Comparison of ENCODE assay signal across 28 cellular contexts in genomic region chr16:58158137-58158536, GRCh38.
"Had no signal": no experiment of that assay in that cellular context is flagged by ENCODE, and none has a peak within 500 bp of the region (broad histone marks: within the 10 kb centered on the region; RNA-seq: fewer than 3 reads in every experiment).

No MANE protein-coding gene starts in this region.

- H3K27me3 Mint-ChIP-seq: activated naive CD8-positive, alpha-beta T cell treated with anti-CD3 and anti-CD28 coated beads for 36 hours; brain; naive B cell had no signal

- H3K36me3 ChIP-seq: colonic mucosa had no signal

- H3K4me3 Mint-ChIP-seq: activated naive CD4-positive, alpha-beta T cell treated with anti-CD3 and anti-CD28 coated beads for 36 hours; activated naive CD8-positive, alpha-beta T cell treated with anti-CD3 and anti-CD28 coated beads for 36 hours; brain; mesothelial cell of epicardium; naive B cell; stimulated activated effector memory CD8-positive, alpha-beta T cell treated with anti-CD3 and anti-CD28 coated beads, Interleukin-12 subunit alpha, Interleukin-12 subunit beta, amount 100 ng/mL, for 72 hours had no signal

- H3K4me1 Mint-ChIP-seq: brain, mesothelial cell of epicardium, naive B cell had no signal

- H3K9me3 ChIP-seq: adrenal gland, ascending aorta, colonic mucosa, gastrocnemius medialis, right lobe of liver, stomach, tibial artery, upper lobe of right lung had no signal

- H3K79me2 ChIP-seq: hepatocyte had no signal

- H3K27me3 ChIP-seq: adrenal gland, ascending aorta, cardiac muscle cell, colonic mucosa, gastrocnemius medialis, hepatocyte, right lobe of liver, stomach, tibial artery, upper lobe of right lung had no signal

- H3K4me1 ChIP-seq: adrenal gland, ascending aorta, colonic mucosa, gastrocnemius medialis, right lobe of liver, stomach, tibial artery, upper lobe of right lung had no signal

- DNase-seq: activated CD4-positive, alpha-beta T cell treated with anti-CD3 and anti-CD28 coated beads for 4 hours; activated CD4-positive, alpha-beta T cell treated with anti-CD3 and anti-CD28 coated beads, Interleukin-2, amount 50 U/mL, for 48 hours; activated CD8-positive, alpha-beta memory T cell treated with anti-CD3 and anti-CD28 coated beads for 24 hours; activated effector memory CD4-positive, alpha-beta T cell treated with Interleukin-2 at 50 U/mL for 16 hours; activated naive CD4-positive, alpha-beta T cell treated with anti-CD3 and anti-CD28 coated beads for 36 hours; activated naive CD8-positive, alpha-beta T cell treated with anti-CD3 and anti-CD28 coated beads for 36 hours; adrenal gland; cerebellar nuclear complex; colonic mucosa; effector CD8-positive, alpha-beta T cell; erythroblast; gastrocnemius medialis; left cardiac atrium; naive B cell; nucleus accumbens; right lobe of liver; stimulated activated CD4-positive, alpha-beta T cell treated with anti-CD3 and anti-CD28 coated beads, Interleukin-12 subunit alpha, Interleukin-12 subunit beta, amount 100 ng/mL, for 4 hours; stimulated activated CD4-positive, alpha-beta T cell treated with anti-CD3 and anti-CD28 coated beads, Interleukin-4, amount 100 ng/mL, for 24 hours; stomach; tibial artery; upper lobe of right lung had no signal

- H3K4me2 ChIP-seq: hepatocyte had no signal

- H3K4me3 ChIP-seq: adrenal gland, ascending aorta, cardiac muscle cell, colonic mucosa, gastrocnemius medialis, hepatocyte, right lobe of liver, skin epidermis, stomach, tibial artery, upper lobe of right lung had no signal

- H3K9me3 Mint-ChIP-seq: activated naive CD4-positive, alpha-beta T cell treated with anti-CD3 and anti-CD28 coated beads for 36 hours; activated naive CD8-positive, alpha-beta T cell treated with anti-CD3 and anti-CD28 coated beads for 36 hours; brain; mesothelial cell of epicardium; naive B cell; stimulated activated effector memory CD8-positive, alpha-beta T cell treated with anti-CD3 and anti-CD28 coated beads, Interleukin-12 subunit alpha, Interleukin-12 subunit beta, amount 100 ng/mL, for 72 hours had no signal

- H3K27ac Mint-ChIP-seq: activated naive CD4-positive, alpha-beta T cell treated with anti-CD3 and anti-CD28 coated beads for 36 hours; activated naive CD8-positive, alpha-beta T cell treated with anti-CD3 and anti-CD28 coated beads for 36 hours; mesothelial cell of epicardium; stimulated activated effector memory CD8-positive, alpha-beta T cell treated with anti-CD3 and anti-CD28 coated beads, Interleukin-12 subunit alpha, Interleukin-12 subunit beta, amount 100 ng/mL, for 72 hours had no signal

- ATAC-seq: gastrocnemius medialis; left cardiac atrium; stimulated activated effector memory CD8-positive, alpha-beta T cell treated with anti-CD3 and anti-CD28 coated beads, Interleukin-12 subunit alpha, Interleukin-12 subunit beta, amount 100 ng/mL, for 72 hours had no signal

- H2AFZ ChIP-seq: hepatocyte had no signal

- H3K27ac ChIP-seq: adrenal gland, ascending aorta, cardiac muscle cell, colonic mucosa, gastrocnemius medialis, hepatocyte, right lobe of liver, skin epidermis, stomach, tibial artery, upper lobe of right lung had no signal
